In the genomic region with DNA sequence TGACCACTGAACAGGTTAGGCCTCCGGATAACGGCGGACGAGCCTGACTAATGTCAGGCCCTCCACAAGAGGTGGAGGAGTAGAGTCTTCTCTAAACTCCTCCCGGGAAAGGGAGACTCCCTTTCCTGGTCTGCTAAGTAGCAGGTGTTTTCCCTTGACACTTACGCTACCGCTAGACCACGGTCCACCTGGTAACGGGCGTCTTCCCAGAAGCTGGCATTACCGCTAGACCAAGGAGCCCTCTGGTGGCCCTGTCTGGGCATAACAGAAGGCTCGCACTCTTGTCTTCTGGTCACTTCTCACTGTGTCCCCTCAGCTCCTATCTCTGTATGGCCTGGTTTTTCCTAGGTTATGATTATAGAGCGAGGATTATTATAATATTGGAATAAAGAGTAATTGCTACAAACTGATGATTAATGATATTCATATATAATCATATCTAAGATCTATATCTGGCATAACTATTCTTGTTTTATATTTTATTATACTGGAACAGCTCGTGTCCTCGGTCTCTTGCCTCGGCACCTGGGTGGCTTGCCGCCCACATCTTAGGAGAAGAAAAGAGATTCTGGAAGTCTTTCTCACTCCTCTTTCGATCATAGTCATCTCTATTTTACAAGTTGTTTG, we compare ENCODE assay signal across 1 cellular context.
TF ChIP-seq lines count a peak whose summit lies in the region.

No MANE protein-coding gene starts in this region.

TF ChIP-seq in HepG2, 621 proteins besides CTCF, POLR2A, EP300 and RAD21:
- TF ChIP-seq ZMYM4 (CRISPR knock-in tag; IDR thresholded peaks at IDR 0.05) (peak; percentile 45; the same call in 1 of the 2 replicates), POGZ (CRISPR knock-in tag; IDR thresholded peaks at IDR 0.05) (peak; percentile 58; the same call in 1 of the 2 replicates)
- TF ChIP-seq, protein P1, sequence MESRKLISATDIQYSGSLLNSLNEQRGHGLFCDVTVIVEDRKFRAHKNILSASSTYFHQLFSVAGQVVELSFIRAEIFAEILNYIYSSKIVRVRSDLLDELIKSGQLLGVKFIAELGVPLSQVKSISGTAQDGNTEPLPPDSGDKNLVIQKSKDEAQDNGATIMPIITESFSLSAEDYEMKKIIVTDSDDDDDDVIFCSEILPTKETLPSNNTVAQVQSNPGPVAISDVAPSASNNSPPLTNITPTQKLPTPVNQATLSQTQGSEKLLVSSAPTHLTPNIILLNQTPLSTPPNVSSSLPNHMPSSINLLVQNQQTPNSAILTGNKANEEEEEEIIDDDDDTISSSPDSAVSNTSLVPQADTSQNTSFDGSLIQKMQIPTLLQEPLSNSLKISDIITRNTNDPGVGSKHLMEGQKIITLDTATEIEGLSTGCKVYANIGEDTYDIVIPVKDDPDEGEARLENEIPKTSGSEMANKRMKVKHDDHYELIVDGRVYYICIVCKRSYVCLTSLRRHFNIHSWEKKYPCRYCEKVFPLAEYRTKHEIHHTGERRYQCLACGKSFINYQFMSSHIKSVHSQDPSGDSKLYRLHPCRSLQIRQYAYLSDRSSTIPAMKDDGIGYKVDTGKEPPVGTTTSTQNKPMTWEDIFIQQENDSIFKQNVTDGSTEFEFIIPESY (CRISPR knock-in tag; IDR thresholded peaks at IDR 0.05) = peak; percentile 99
